In the genomic region with DNA sequence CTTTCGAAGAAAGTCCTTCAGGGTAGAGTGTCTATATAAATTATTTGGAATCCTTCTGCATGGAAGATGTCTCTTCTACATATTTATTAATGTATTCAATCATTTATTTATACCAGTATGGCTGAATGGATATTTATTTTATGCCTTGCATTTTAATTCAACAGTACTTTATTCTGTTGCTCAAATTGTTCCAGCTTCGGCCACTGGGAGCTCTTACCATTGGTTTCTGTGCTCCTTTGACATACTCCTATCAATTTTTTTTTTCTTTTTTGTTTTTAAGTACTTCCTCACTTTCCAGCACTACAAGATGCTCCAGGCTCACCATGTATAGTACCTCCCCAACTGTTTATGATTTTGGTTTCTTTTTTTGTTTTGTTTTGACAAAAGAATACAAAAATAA, we compare ENCODE assay signal across 12 cellular contexts. TPM values are rescaled to one million over a fixed set of nuclear protein-coding genes. Genes with fewer than 3 reads are reported as not detected.
DNase-seq lines count a peak whose midpoint lies in the region; ATAC-seq and TF ChIP-seq lines count a peak whose summit lies in the region.
"Had no signal": no experiment of that assay in that cellular context is flagged by ENCODE, and none has a peak within 500 bp of the region (broad histone marks: within the 10 kb centered on the region; RNA-seq: fewer than 3 reads in every experiment).

No MANE protein-coding gene starts in this region.

- BruUV-seq in HCT116 (replicated peaks; lab: Mats Ljungman, UMichigan), result no TSS peak

- H2AK5ac ChIP-seq in mesenchymal stem cell (ENCODE audit: low read length, severe bottlenecking), result peak overlapping the region; percentile 45

- no peak overlapping the region for H3K9ac ChIP-seq in HCT116 (ENCODE audit: low read length)
- H3K9ac ChIP-seq in mesenchymal stem cell (ENCODE audit: low read length), result no peak overlapping the region

- H3K27me3 Mint-ChIP-seq in CD4-positive, alpha-beta memory T cell, result no peaks in the 10 kb centered on the region
- H3K27me3 Mint-ChIP-seq in activated CD8-positive, alpha-beta T cell treated with anti-CD3 and anti-CD28 coated beads, Interleukin-2, amount 10 ng/mL, durations not matched to agents 7 days and 5 days (ENCODE audit: low read depth), result no peaks in the 10 kb centered on the region

- no peak overlapping the region for H2AFZ ChIP-seq in HCT116 (ENCODE audit: low read depth, low read length, poor library complexity, severe bottlenecking)
- no peak overlapping the region for H2AFZ ChIP-seq in mesenchymal stem cell (ENCODE audit: low read depth, low read length)

- peaks cover 15% of the 10 kb centered on the region for H3K79me1 ChIP-seq in mesenchymal stem cell (replicated peaks; ENCODE audit: low read length, poor library complexity, severe bottlenecking)

- 96% methylated on average over 1 of the region's 2 CpGs for WGBS in mesenchymal stem cell

- intact Hi-C loops in CD4-positive, alpha-beta memory T cell (cut with micrococcal nuclease), result no loop called here
- intact Hi-C loops in HCT116 (cut with micrococcal nuclease), result no loop called here

- CTCF ChIA-PET in CD4-positive, alpha-beta memory T cell (lab: Charles Lee; ENCODE audit: partially characterized antibody), result interaction anchor here (1.0 to 1.9 kb wide), 2 partner anchors 46 to 56 kb away, joined by 3 to 4 read pairs; no protein-coding TSS in a partner anchor
- CTCF ChIA-PET in HCT116 (lab: Charles Lee), result interaction anchor here (1.0 kb wide), 1 partner anchor 10 kb away, joined by 3 read pairs; no protein-coding TSS in a partner anchor
- CTCF ChIA-PET in activated CD8-positive, alpha-beta T cell treated with anti-CD3 and anti-CD28 coated beads, Interleukin-2, amount 10 ng/mL, durations not matched to agents 7 days and 5 days (lab: Charles Lee), result interaction anchor here (1.1 to 6.6 kb wide), 9 partner anchors 13 to 50 kb away, joined by 3 to 81 read pairs (median 4); no protein-coding TSS in a partner anchor

- H3K4ac ChIP-seq in mesenchymal stem cell (ENCODE audit: low read depth in 1 of 2, low read length in 2 of 2), result no peak overlapping the region

- no peaks in the 10 kb centered on the region for H4K20me1 ChIP-seq in HCT116 (ENCODE audit: insufficient read depth)

- no peak overlapping the region for H3K14ac ChIP-seq in mesenchymal stem cell (ENCODE audit: low read length in 2 of 2)

- no peaks in the 10 kb centered on the region for H3K9me3 ChIP-seq in CD4-positive, alpha-beta memory T cell (ENCODE audit: control insufficient read depth in 1 of 2, low read length in 2 of 2)
- H3K9me3 ChIP-seq in HCT116 (ENCODE audit: control insufficient read depth in 1 of 2, insufficient read depth in 1 of 2, low read depth in 1 of 2, low read length in 2 of 2) (no peaks in the 10 kb centered on the region), mesenchymal stem cell (ENCODE audit: control insufficient read depth, low read length) (no peaks in the 10 kb centered on the region)
- H3K9me3 ChIP-seq: SJSA1 had no signal

- H3K9me2 ChIP-seq in HCT116 (ENCODE audit: insufficient read depth), result no peaks in the 10 kb centered on the region; the same call in 1 of the 2 replicates

- H3K18ac ChIP-seq in mesenchymal stem cell (ENCODE audit: low read depth in 1 of 2, low read length in 2 of 2), result no peak overlapping the region

- no peak overlapping the region for H3K4me2 ChIP-seq in HCT116 (ENCODE audit: low read length)
- H3K4me2 ChIP-seq in mesenchymal stem cell (ENCODE audit: low read length, poor library complexity, severe bottlenecking), result no peak overlapping the region

- POLR2A ChIA-PET in CD4-positive, alpha-beta memory T cell (lab: Charles Lee; ENCODE audit: partially characterized antibody), result interaction anchor here (1.1 kb wide), 1 partner anchor 45 kb away, joined by 3 read pairs; no protein-coding TSS in a partner anchor
- POLR2A ChIA-PET in HCT116 (lab: Charles Lee), result interaction anchor here (0.6 kb wide), 1 partner anchor 191 kb away, joined by 3 read pairs; no protein-coding TSS in a partner anchor
- POLR2A ChIA-PET in activated CD8-positive, alpha-beta T cell treated with anti-CD3 and anti-CD28 coated beads, Interleukin-2, amount 10 ng/mL, durations not matched to agents 7 days and 5 days (lab: Charles Lee), result interaction anchor here (5.7 kb wide), 1 partner anchor 46 kb away, joined by 55 read pairs; no protein-coding TSS in a partner anchor

- H3K27me3 ChIP-seq in CD4-positive, alpha-beta memory T cell (ENCODE audit: insufficient read depth, low read length), result no peaks in the 10 kb centered on the region
- H3K27me3 ChIP-seq in HCT116 (ENCODE audit: insufficient read depth, low read length), result no peaks in the 10 kb centered on the region
- H3K27me3 ChIP-seq in mesenchymal stem cell (ENCODE audit: control insufficient read depth in 1 of 2, insufficient read depth in 1 of 2, low read length in 2 of 2), result no peaks in the 10 kb centered on the region
- H3K27me3 ChIP-seq: cardiac muscle cell, SJSA1 had no signal

- no peak overlapping the region for H3K4me3 ChIP-seq in CD4-positive, alpha-beta memory T cell (ENCODE audit: low read length in 2 of 2)
- H3K4me3 ChIP-seq in HCT116 (replicated peaks in 1 of 2; ENCODE audit: low read depth in 1 of 2, low read length in 2 of 2) (no peak overlapping the region), mesenchymal stem cell (ENCODE audit: insufficient read depth in 1 of 2, low read depth in 1 of 2, low read length in 2 of 2) (no peak overlapping the region)
- H3K4me3 ChIP-seq: cardiac muscle cell, left ventricle myocardium inferior, SJSA1 had no signal

- H4K8ac ChIP-seq in mesenchymal stem cell (ENCODE audit: low read length), result no peak overlapping the region

- no peak overlapping the region for H2BK120ac ChIP-seq in mesenchymal stem cell (ENCODE audit: low read depth, low read length)

- H2BK5ac ChIP-seq in mesenchymal stem cell (ENCODE audit: low read depth, low read length, poor library complexity, severe bottlenecking), result no peak overlapping the region

- no peak overlapping the region for H3K27ac ChIP-seq in CD4-positive, alpha-beta memory T cell (ENCODE audit: low read depth, low read length)
- H3K27ac ChIP-seq in HCT116 (ENCODE audit: low read depth, low read length) (no peak overlapping the region), mesenchymal stem cell (ENCODE audit: low read length, poor library complexity, severe bottlenecking) (no peak overlapping the region)
- H3K27ac ChIP-seq: cardiac muscle cell, left ventricle myocardium inferior, SJSA1 had no signal

- TF ChIP-seq RAD21 in HCT116 (IDR thresholded peaks at IDR 0.05; ENCODE audit: low read depth), result no peak

- H3K4me1 Mint-ChIP-seq in CD4-positive, alpha-beta memory T cell, result peaks cover 33 to 78% (median 45%) of the 10 kb centered on the region in 4 donors
- H3K4me1 Mint-ChIP-seq in activated CD8-positive, alpha-beta T cell treated with anti-CD3 and anti-CD28 coated beads, Interleukin-2, amount 10 ng/mL, durations not matched to agents 7 days and 5 days (ENCODE audit: low read depth), result peaks cover 54% of the 10 kb centered on the region

- peak overlapping the region; percentile 52 to 92 (median 84) for H3K27ac Mint-ChIP-seq in CD4-positive, alpha-beta memory T cell
- peak overlapping the region; percentile 81 for H3K27ac Mint-ChIP-seq in activated CD8-positive, alpha-beta T cell treated with anti-CD3 and anti-CD28 coated beads, Interleukin-2, amount 10 ng/mL, durations not matched to agents 7 days and 5 days

- peaks cover 32% of the 10 kb centered on the region for H3K4me1 ChIP-seq in CD4-positive, alpha-beta memory T cell (ENCODE audit: insufficient read depth, low read length)
- H3K4me1 ChIP-seq in HCT116 (ENCODE audit: control insufficient read depth in 1 of 2, insufficient read depth in 2 of 2, low read length in 2 of 2), result no peaks in the 10 kb centered on the region
- H3K4me1 ChIP-seq in mesenchymal stem cell (ENCODE audit: control insufficient read depth, insufficient read depth, low read depth, low read length), result peaks cover 9% of the 10 kb centered on the region

- no peak for DNase-seq in CD4-positive, alpha-beta memory T cell
- DNase-seq in HCT116 (ENCODE audit: low read depth, low spot score), result no peak
- DNase-seq in activated CD8-positive, alpha-beta T cell treated with anti-CD3 and anti-CD28 coated beads, Interleukin-2, amount 10 ng/mL, durations not matched to agents 7 days and 5 days, result no peak
- DNase-seq in mesenchymal stem cell, result no peak
- no peak for DNase-seq in NCI-H510A treated with DMSO at 0.1 percent for 48 hours (lab: John Stamatoyannopoulos, UW)
- no peak for DNase-seq in 8988T
- DNase-seq in GM20000 (ENCODE audit: low spot score), result no peak
- DNase-seq: Calu3, left ventricle myocardium inferior, NCI-H187 had no signal

- H3K79me2 ChIP-seq in HCT116 (ENCODE audit: insufficient read depth, low read length), result no peaks in the 10 kb centered on the region

- RAD21 ChIA-PET in HCT116 (lab: Charles Lee; ENCODE audit: low non-redundant PET in 1 of 2, low total read pairs in 2 of 2, uncharacterized antibody in 2 of 2, unreplicated experiment in 2 of 2), result no interaction called here

- H3K36me3 Mint-ChIP-seq in CD4-positive, alpha-beta memory T cell, result peaks cover 8 to 22% of the 10 kb centered on the region in 2 donors
- peaks cover 45% of the 10 kb centered on the region for H3K36me3 Mint-ChIP-seq in activated CD8-positive, alpha-beta T cell treated with anti-CD3 and anti-CD28 coated beads, Interleukin-2, amount 10 ng/mL, durations not matched to agents 7 days and 5 days (ENCODE audit: low read depth)

- peak overlapping the region in 2 of 8 donors; percentile 37 to 63 for H3K4me3 Mint-ChIP-seq in CD4-positive, alpha-beta memory T cell
- peak overlapping the region; percentile 41 for H3K4me3 Mint-ChIP-seq in activated CD8-positive, alpha-beta T cell treated with anti-CD3 and anti-CD28 coated beads, Interleukin-2, amount 10 ng/mL, durations not matched to agents 7 days and 5 days

- H3K9me3 Mint-ChIP-seq in CD4-positive, alpha-beta memory T cell, result peaks cover 0 to 2% (median 0%) of the 10 kb centered on the region in 8 donors
- no peaks in the 10 kb centered on the region for H3K9me3 Mint-ChIP-seq in activated CD8-positive, alpha-beta T cell treated with anti-CD3 and anti-CD28 coated beads, Interleukin-2, amount 10 ng/mL, durations not matched to agents 7 days and 5 days (ENCODE audit: insufficient read depth)

- peak in 1 of 3 experiments; percentile 16; a peak in 2 of 6 replicates for TF ChIP-seq CTCF in HCT116 (IDR thresholded peaks at IDR 0.05 in 2 of 3, conservative IDR thresholded peaks at IDR 0.05 in 1 of 3; ENCODE audit: borderline replicate concordance in 1 of 3, insufficient read depth in 1 of 3, low read depth in 2 of 3, low read length in 2 of 3)
- no peak for TF ChIP-seq CTCF in GM20000 (IDR thresholded peaks at IDR 0.05; ENCODE audit: extremely low read depth, missing control alignments)

- no peak for TF ChIP-seq POLR2A in HCT116 (IDR thresholded peaks at IDR 0.05; ENCODE audit: borderline replicate concordance, extremely low read depth, insufficient read depth, insufficient read length)

- no peak overlapping the region for H2BK15ac ChIP-seq in mesenchymal stem cell (ENCODE audit: low read depth, poor library complexity, severe bottlenecking)

- no peak overlapping the region for H4K91ac ChIP-seq in mesenchymal stem cell (ENCODE audit: low read length)

- H3K36me3 ChIP-seq in CD4-positive, alpha-beta memory T cell (ENCODE audit: insufficient read depth, low read length), result no peaks in the 10 kb centered on the region
- H3K36me3 ChIP-seq in HCT116 (ENCODE audit: control insufficient read depth in 1 of 2, insufficient read depth in 2 of 2, low read length in 2 of 2) (no peaks in the 10 kb centered on the region), mesenchymal stem cell (ENCODE audit: control insufficient read depth in 1 of 2, insufficient read depth in 2 of 2, low read depth in 1 of 2, low read length in 2 of 2) (peaks cover 2 to 3% of the 10 kb centered on the region in 2 experiments)
- H3K36me3 ChIP-seq: cardiac muscle cell, left ventricle myocardium inferior had no signal

- H3K23ac ChIP-seq in mesenchymal stem cell (ENCODE audit: low read length in 2 of 2), result no peak overlapping the region

- H2BK12ac ChIP-seq in mesenchymal stem cell (ENCODE audit: low read length in 2 of 2), result no peak overlapping the region

- peak; percentile 55 for ATAC-seq in HCT116
- ATAC-seq in activated CD8-positive, alpha-beta T cell treated with anti-CD3 and anti-CD28 coated beads, Interleukin-2, amount 10 ng/mL, durations not matched to agents 7 days and 5 days, result no peak

RNA-seq across cellular contexts. Expression of a gene that starts 39.4 kb away (rescaled TPM):
- total RNA-seq in CD4-positive, alpha-beta memory T cell, result 100 to 1,000 TPM; 483 to 484 TPM
- 100 to 1,000 TPM in 1 of 2 donors, 10 to 100 TPM in 1; 79.2 to 169 TPM for polyA plus RNA-seq in CD4-positive, alpha-beta memory T cell
- 0.59 TPM for total RNA-seq in HCT116 (2021; ENCODE audit: unreplicated experiment)
- not detected in 2 replicates for polyA plus RNA-seq in HCT116 (2012)
- 100 to 1,000 TPM; 357 to 390 TPM for total RNA-seq in activated CD8-positive, alpha-beta T cell treated with anti-CD3 and anti-CD28 coated beads, Interleukin-2, amount 10 ng/mL, durations not matched to agents 7 days and 5 days
- 52.6 TPM for polyA plus RNA-seq in mesenchymal stem cell (2013, experiment 1 of 2)
- polyA plus RNA-seq in mesenchymal stem cell (2013, experiment 2 of 2), result 53.6 TPM

Comparison
In these comparisons a context has a peak if more than half of its experiments do, and no peak if none do; other contexts are left out.
1. RNA of a gene that starts 39.4 kb away (total RNA-seq): 483 to 484 TPM in CD4-positive, alpha-beta memory T cell and 357 to 390 TPM in activated CD8-positive, alpha-beta T cell treated with anti-CD3 and anti-CD28 coated beads, Interleukin-2, amount 10 ng/mL, durations not matched to agents 7 days and 5 days; 0.59 TPM in HCT116 (single experiment); every median in the first group is over 100 times any median in the second.